In genomic region chr3:195614672-195615504, GRCh38 we compare ENCODE assay signal across 10 cellular contexts. TPM values are rescaled to one million over a fixed set of nuclear protein-coding genes. Genes with fewer than 3 reads are reported as not detected.
A peak's percentile ranks its signal among the peaks of the same experiment; 100 is the strongest.
DNase-seq lines count a peak whose midpoint lies in the region; ATAC-seq, FAIRE-seq and TF ChIP-seq lines count a peak whose summit lies in the region.
"Not testable (repeated sequence)": the region's sequence is repeated elsewhere in the genome, so short reads cannot be mapped to it uniquely, and the experiment has no call there.
"Had no signal": no experiment of that assay in that cellular context is flagged by ENCODE, and none has a peak within 500 bp of the region (broad histone marks: within the 10 kb centered on the region; RNA-seq: fewer than 3 reads in every experiment).

No MANE protein-coding gene starts in this region.

- peaks cover 15 to 32% (median 22%) of the 10 kb centered on the region in 4 donors for H3K4me1 Mint-ChIP-seq in CD4-positive, CD25-positive, alpha-beta regulatory T cell
- H3K4me1 Mint-ChIP-seq in activated CD8-positive, alpha-beta T cell treated with anti-CD3 and anti-CD28 coated beads, Interleukin-2, amount 10 ng/mL, durations not matched to agents 7 days and 5 days (ENCODE audit: low read depth) = peaks cover 25% of the 10 kb centered on the region
- H3K4me1 Mint-ChIP-seq in activated naive CD8-positive, alpha-beta T cell treated with anti-CD3 and anti-CD28 coated beads, Interleukin-2, amount 10 ng/mL, durations not matched to agents 7 days and 5 days = peaks cover 17% of the 10 kb centered on the region

- not testable (repeated sequence) for H3K9me3 ChIP-seq in CD4-positive, CD25-positive, alpha-beta regulatory T cell (ENCODE audit: control insufficient read depth in 2 of 2, low read length in 2 of 2); PC-9 (ENCODE audit: insufficient read depth, low read depth); small intestine (ENCODE audit: control insufficient read depth, low read depth)

- CTCF ChIA-PET in PC-9 (lab: Charles Lee) = interaction anchor here (0.5 to 0.6 kb wide), 2 partner anchors 81 to 344 kb away, joined by 4 read pairs; partner anchors contain the start of gene XXYLT1
- CTCF ChIA-PET in activated CD8-positive, alpha-beta T cell treated with anti-CD3 and anti-CD28 coated beads, Interleukin-2, amount 10 ng/mL, durations not matched to agents 7 days and 5 days (lab: Charles Lee) = interaction anchor here (0.7 to 1.2 kb wide), 2 partner anchors 18 to 55 kb away, joined by 3 read pairs; no protein-coding TSS in a partner anchor

- H3K27me3 ChIP-seq in CD4-positive, CD25-positive, alpha-beta regulatory T cell (ENCODE audit: control insufficient read depth, insufficient read depth, low read length); PC-9 (ENCODE audit: insufficient read depth, low read depth); small intestine (ENCODE audit: control insufficient read depth in 2 of 2, insufficient read depth in 2 of 2, low read length in 2 of 2): not testable (repeated sequence)

- BruUV-seq in PC-9 (replicated peaks; lab: Mats Ljungman, UMichigan) = TSS peak; percentile 70

- H2AFZ ChIP-seq in PC-9 = not testable (repeated sequence)

- not testable (repeated sequence) for H3K9me3 Mint-ChIP-seq in CD4-positive, CD25-positive, alpha-beta regulatory T cell; activated naive CD8-positive, alpha-beta T cell treated with anti-CD3 and anti-CD28 coated beads, Interleukin-2, amount 10 ng/mL, durations not matched to agents 7 days and 5 days
- peaks cover 10% of the 10 kb centered on the region for H3K9me3 Mint-ChIP-seq in activated CD8-positive, alpha-beta T cell treated with anti-CD3 and anti-CD28 coated beads, Interleukin-2, amount 10 ng/mL, durations not matched to agents 7 days and 5 days (ENCODE audit: insufficient read depth)

- not testable (repeated sequence) for H3K36me3 Mint-ChIP-seq in CD4-positive, CD25-positive, alpha-beta regulatory T cell; activated naive CD8-positive, alpha-beta T cell treated with anti-CD3 and anti-CD28 coated beads, Interleukin-2, amount 10 ng/mL, durations not matched to agents 7 days and 5 days
- peaks cover 14% of the 10 kb centered on the region for H3K36me3 Mint-ChIP-seq in activated CD8-positive, alpha-beta T cell treated with anti-CD3 and anti-CD28 coated beads, Interleukin-2, amount 10 ng/mL, durations not matched to agents 7 days and 5 days (ENCODE audit: low read depth)

- not testable (repeated sequence) for H3K4me3 ChIP-seq in CD4-positive, CD25-positive, alpha-beta regulatory T cell (ENCODE audit: low read depth, low read length); GM12865 (ENCODE audit: low read depth, low read length); PC-9; small intestine (ENCODE audit: low read depth in 1 of 2, low read length in 2 of 2)

- DNase-seq in CD4-positive, CD25-positive, alpha-beta regulatory T cell = peak in 1 of 3 donors; percentile 66
- DNase-seq in GM12865 (ENCODE audit: low read depth) (peak; percentile 23), PC-9 (peak; percentile 35 to 51), mesenteric fat pad (ENCODE audit: low spot score) (peak; percentile 26), small intestine (peak; percentile 63)
- DNase-seq in activated CD8-positive, alpha-beta T cell treated with anti-CD3 and anti-CD28 coated beads, Interleukin-2, amount 10 ng/mL, durations not matched to agents 7 days and 5 days = peak; percentile 59
- not testable (repeated sequence) for DNase-seq in activated naive CD8-positive, alpha-beta T cell treated with anti-CD3 and anti-CD28 coated beads, Interleukin-2, amount 10 ng/mL, durations not matched to agents 7 days and 5 days

- H3K4me3 Mint-ChIP-seq in CD4-positive, CD25-positive, alpha-beta regulatory T cell = peak overlapping the region in 3 of 4 donors; percentile 61 to 68 (median 67)
- H3K4me3 Mint-ChIP-seq in activated CD8-positive, alpha-beta T cell treated with anti-CD3 and anti-CD28 coated beads, Interleukin-2, amount 10 ng/mL, durations not matched to agents 7 days and 5 days = peak overlapping the region; percentile 46
- H3K4me3 Mint-ChIP-seq in activated naive CD8-positive, alpha-beta T cell treated with anti-CD3 and anti-CD28 coated beads, Interleukin-2, amount 10 ng/mL, durations not matched to agents 7 days and 5 days = peak overlapping the region; percentile 67

- peaks cover 21% of the 10 kb centered on the region for H3K4me1 ChIP-seq in CD4-positive, CD25-positive, alpha-beta regulatory T cell (ENCODE audit: control insufficient read depth, insufficient read depth, low read length, poor library complexity, severe bottlenecking)
- not testable (repeated sequence) for H3K4me1 ChIP-seq in PC-9 (replicated peaks; ENCODE audit: insufficient read depth); small intestine (ENCODE audit: control insufficient read depth in 2 of 2, insufficient read depth in 1 of 2, low read depth in 1 of 2, low read length in 1 of 2)

- H4K20me1 ChIP-seq in PC-9 (ENCODE audit: insufficient read depth) = not testable (repeated sequence)

- not testable (repeated sequence) for H3K4me2 ChIP-seq in PC-9

- H3K27me3 Mint-ChIP-seq in CD4-positive, CD25-positive, alpha-beta regulatory T cell; activated CD8-positive, alpha-beta T cell treated with anti-CD3 and anti-CD28 coated beads, Interleukin-2, amount 10 ng/mL, durations not matched to agents 7 days and 5 days (ENCODE audit: low read depth); activated naive CD8-positive, alpha-beta T cell treated with anti-CD3 and anti-CD28 coated beads, Interleukin-2, amount 10 ng/mL, durations not matched to agents 7 days and 5 days: not testable (repeated sequence)

- not testable (repeated sequence) for H3K27ac ChIP-seq in CD4-positive, CD25-positive, alpha-beta regulatory T cell (ENCODE audit: insufficient read depth, low read length, poor library complexity, severe bottlenecking); PC-9
- peak overlapping the region; percentile 1 to 55 for H3K27ac ChIP-seq in small intestine (ENCODE audit: low read depth in 1 of 2, low read length in 1 of 2)

- not testable (repeated sequence) for H3K36me3 ChIP-seq in CD4-positive, CD25-positive, alpha-beta regulatory T cell (ENCODE audit: control insufficient read depth, insufficient read depth, low read length); PC-9 (ENCODE audit: low read depth); small intestine (ENCODE audit: control insufficient read depth in 2 of 2, insufficient read depth in 2 of 2, low read length in 2 of 2)

- not testable (repeated sequence) for H3F3A ChIP-seq in PC-9 (ENCODE audit: insufficient read depth, low read depth)

- not testable (repeated sequence) for FAIRE-seq in small intestine (lab: Jason Lieb, UNC)

- POLR2A ChIA-PET in PC-9 (lab: Charles Lee; ENCODE audit: unreplicated experiment) = interaction anchor here (0.7 kb wide), 1 partner anchor 332 kb away, joined by 7 read pairs; no protein-coding TSS in a partner anchor
- POLR2A ChIA-PET in activated CD8-positive, alpha-beta T cell treated with anti-CD3 and anti-CD28 coated beads, Interleukin-2, amount 10 ng/mL, durations not matched to agents 7 days and 5 days (lab: Charles Lee) = interaction anchor here (1.3 to 1.6 kb wide), 3 partner anchors 25 to 106 kb away, joined by 3 to 6 read pairs (median 3); partner anchors contain the start of gene MUC20
- POLR2A ChIA-PET in activated naive CD8-positive, alpha-beta T cell treated with anti-CD3 and anti-CD28 coated beads, Interleukin-2, amount 10 ng/mL, durations not matched to agents 7 days and 5 days (lab: Charles Lee) = interaction anchor here (1.6 to 2.0 kb wide), 2 partner anchors 72 to 106 kb away, joined by 3 to 6 read pairs; partner anchors contain the start of genes MUC20 and PPP1R2

- not testable (repeated sequence) for H3K79me2 ChIP-seq in PC-9 (ENCODE audit: low read depth)

- TF ChIP-seq CTCF in GM12865 (IDR thresholded peaks at IDR 0.05; ENCODE audit: insufficient read depth, low read depth, low read length, missing control alignments); PC-9 (conservative IDR thresholded peaks at IDR 0.05): not testable (repeated sequence)

- 14 to 66% (median 34%) methylated on average over 11 to 15 of the region's 16 CpGs for WGBS in small intestine, 3 donors

- not testable (repeated sequence) for H3K9me2 ChIP-seq in PC-9 (ENCODE audit: insufficient read depth)

- peak; percentile 69 to 75 for ATAC-seq in CD4-positive, CD25-positive, alpha-beta regulatory T cell (ENCODE audit: low read depth in 2 of 2)
- peak; percentile 67 for ATAC-seq in activated CD8-positive, alpha-beta T cell treated with anti-CD3 and anti-CD28 coated beads, Interleukin-2, amount 10 ng/mL, durations not matched to agents 7 days and 5 days
- peak; percentile 79 for ATAC-seq in activated naive CD8-positive, alpha-beta T cell treated with anti-CD3 and anti-CD28 coated beads, Interleukin-2, amount 10 ng/mL, durations not matched to agents 7 days and 5 days (ENCODE audit: low read depth)
- peak; percentile 82 for ATAC-seq in esophagus mucosa

- peak overlapping the region; percentile 77 to 90 (median 89) for H3K27ac Mint-ChIP-seq in CD4-positive, CD25-positive, alpha-beta regulatory T cell
- H3K27ac Mint-ChIP-seq in activated CD8-positive, alpha-beta T cell treated with anti-CD3 and anti-CD28 coated beads, Interleukin-2, amount 10 ng/mL, durations not matched to agents 7 days and 5 days = peak overlapping the region; percentile 82
- peak overlapping the region; percentile 73 for H3K27ac Mint-ChIP-seq in activated naive CD8-positive, alpha-beta T cell treated with anti-CD3 and anti-CD28 coated beads, Interleukin-2, amount 10 ng/mL, durations not matched to agents 7 days and 5 days

- intact Hi-C loops in PC-9 (cut with micrococcal nuclease; ENCODE audit: unreplicated experiment) = not testable (repeated sequence)

RNA-seq across cellular contexts. Expression of gene APOD, which starts 31.1 kb away (rescaled TPM):
- total RNA-seq in CD4-positive, CD25-positive, alpha-beta regulatory T cell = not detected
- polyA plus RNA-seq in CD4-positive, CD25-positive, alpha-beta regulatory T cell = under 1 TPM in 1 of 4 donors, not detected in 3; 0.60 TPM
- total RNA-seq in PC-9 (2021) (0.48 TPM in 1 of 2 replicates, not detected in the other), esophagus mucosa (3.5 TPM), mesenteric fat pad (362 TPM)
- total RNA-seq in activated CD8-positive, alpha-beta T cell treated with anti-CD3 and anti-CD28 coated beads, Interleukin-2, amount 10 ng/mL, durations not matched to agents 7 days and 5 days = not detected
- total RNA-seq in activated naive CD8-positive, alpha-beta T cell treated with anti-CD3 and anti-CD28 coated beads, Interleukin-2, amount 10 ng/mL, durations not matched to agents 7 days and 5 days = not detected
- 10 to 100 TPM in 2 of 3 donors, 1 to 10 TPM in 1; 2.9 to 64.2 (median 15.7) TPM for polyA plus RNA-seq in small intestine
- total RNA-seq: activated T-cell treated with anti-CD3 and anti-CD28 coated beads, Interleukin-2, amount 50 U/mL, for 4 hours; natural killer cell treated with Interleukin-12 subunit alpha and Interleukin-12 subunit beta and Interleukin-15 and Interleukin-18, amount 100 ng/mL, for 72 hours had no signal

Comparison
In these comparisons a context has a peak if more than half of its experiments do, and no peak if none do; other contexts are left out.
1. RNA of gene APOD, which starts 31.1 kb away (total RNA-seq): 362 TPM in mesenteric fat pad (single experiment); 3.5 TPM in esophagus mucosa (single experiment), 0.48 TPM in PC-9, not detected in CD4-positive, CD25-positive, alpha-beta regulatory T cell (single experiment), not detected in activated CD8-positive, alpha-beta T cell treated with anti-CD3 and anti-CD28 coated beads, Interleukin-2, amount 10 ng/mL, durations not matched to agents 7 days and 5 days and not detected in activated naive CD8-positive, alpha-beta T cell treated with anti-CD3 and anti-CD28 coated beads, Interleukin-2, amount 10 ng/mL, durations not matched to agents 7 days and 5 days; every median in the first group is over 10 times any median in the second.
2. Peak in every context shown above with its lines, with median percentiles within 50 percentile points of each other: ATAC-seq, H3K27ac Mint-ChIP-seq and H3K4me3 Mint-ChIP-seq.